Comparison of ENCODE assay signal across 8 cellular contexts in the genomic region with DNA sequence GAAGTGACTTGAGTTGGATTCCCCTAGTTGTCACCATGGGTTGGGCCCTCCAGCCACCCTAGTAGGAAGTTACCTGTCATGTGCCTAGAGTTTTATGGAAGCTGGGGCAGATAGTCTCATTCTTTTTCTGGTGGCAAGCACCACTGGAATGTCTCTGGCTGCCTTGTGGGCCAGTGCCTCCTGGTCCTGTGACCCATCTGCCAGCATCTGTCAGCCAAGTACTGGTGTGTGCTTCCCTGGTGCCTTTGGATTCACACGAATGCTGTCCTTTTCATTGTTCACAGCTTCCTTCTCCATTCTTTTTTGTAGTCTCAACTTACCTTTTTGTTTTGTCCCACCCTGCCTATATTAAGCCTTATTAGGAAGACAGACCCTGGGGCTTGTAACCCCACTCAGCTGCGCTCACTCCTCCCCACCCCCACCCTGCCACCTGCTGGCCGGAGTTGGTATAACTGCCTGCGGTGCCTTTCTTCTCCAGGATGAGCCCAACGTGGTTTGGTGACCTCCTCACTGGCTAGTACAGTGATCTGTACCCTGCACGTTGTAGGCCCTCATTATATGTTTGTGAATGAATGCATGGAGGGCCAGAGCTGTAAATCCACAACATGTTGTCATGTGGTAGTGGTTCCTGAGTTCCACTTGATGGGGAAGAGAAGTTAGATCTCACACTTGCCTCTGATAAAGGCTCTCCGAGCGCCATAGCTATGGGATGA.
DNase-seq lines count a peak whose midpoint lies in the region; ATAC-seq, FAIRE-seq and TF ChIP-seq lines count a peak whose summit lies in the region.

No MANE protein-coding gene starts in this region.

- H3K4me1 ChIP-seq in GM12878 (ENCODE audit: control insufficient read depth, insufficient read depth, low read length): no peaks in the 10 kb centered on the region

- H3K9me3 ChIP-seq in CD4-positive, alpha-beta T cell (ENCODE audit: control insufficient read depth, low read length): no peaks in the 10 kb centered on the region
- no peaks in the 10 kb centered on the region for H3K9me3 ChIP-seq in GM12878 (replicated peaks; ENCODE audit: control insufficient read depth, insufficient read depth, low read length)

- no peak overlapping the region for H3K4me3 Mint-ChIP-seq in CD4-positive, alpha-beta T cell

- H3K4me3 ChIP-seq in HFF-Myc (replicated peaks; ENCODE audit: low read depth, low read length) (no peak overlapping the region), GM12878 (no peak overlapping the region)

- no peaks in the 10 kb centered on the region for H3K36me3 ChIP-seq in GM12878 (ENCODE audit: control insufficient read depth in 2 of 2, insufficient read depth in 2 of 2, low read length in 1 of 2)

- peak; percentile 61 for FAIRE-seq in GM12878 (lab: Jason Lieb, UNC)

- BruUV-seq in GM12878 (replicated peaks; lab: Mats Ljungman, UMichigan): no TSS peak

- no peak for TF ChIP-seq EP300 in GM12878 (IDR thresholded peaks at IDR 0.05; ENCODE audit: borderline replicate concordance in 1 of 2, control insufficient read depth in 1 of 2, low read depth in 2 of 2, low read length in 2 of 2)

- SMC1A ChIA-PET in GM12878 (lab: Charles Lee; ENCODE audit: uncharacterized antibody, unreplicated experiment): no interaction called here

- RAD21 ChIA-PET in GM12878 (lab: Charles Lee; ENCODE audit: unreplicated experiment): no interaction called here

- no peak overlapping the region for H3K27ac ChIP-seq in CD4-positive, alpha-beta T cell (ENCODE audit: low read depth, low read length)
- H3K27ac ChIP-seq in GM12878 (ENCODE audit: control insufficient read depth, insufficient read depth): no peak overlapping the region

- H3K36me3 Mint-ChIP-seq in CD4-positive, alpha-beta T cell (ENCODE audit: low read depth): no peaks in the 10 kb centered on the region

- H4K20me1 ChIP-seq in GM12878 (ENCODE audit: control insufficient read depth, insufficient read depth): no peaks in the 10 kb centered on the region

- WGBS in GM12878 (ENCODE audit: insufficient coverage, insufficient replicate concordance, low lambda C conversion rate, missing lambda C conversion rate): 18% methylated on average over 8 of the region's 8 CpGs

- no peak overlapping the region for H3K9ac ChIP-seq in GM12878 (ENCODE audit: control insufficient read depth, insufficient read depth, low read length)

- H3K9me3 Mint-ChIP-seq in CD4-positive, alpha-beta T cell: no peaks in the 10 kb centered on the region

- intact Hi-C loops in CD4-positive, alpha-beta T cell (cut with DNase I, micrococcal nuclease): loop anchor here (1.0 to 10.0 kb wide), 3 partner anchors 68 to 130 kb away; no protein-coding TSS in a partner anchor
- intact Hi-C loops in GM12878 (cut with micrococcal nuclease; ENCODE audit: unreplicated experiment) (loop anchor here (1.0 to 2.0 kb wide), 2 partner anchors 68 to 130 kb away; no protein-coding TSS in a partner anchor), left colon (cut with DNase I, micrococcal nuclease) (loop anchor here in 1 of 2 donors (5.0 kb wide), 1 partner anchor 66 kb away; no protein-coding TSS in a partner anchor)

- peaks cover 4% of the 10 kb centered on the region for H3K4me1 Mint-ChIP-seq in CD4-positive, alpha-beta T cell (ENCODE audit: low read depth)

- ATAC-seq in CD4-positive, alpha-beta T cell (ENCODE audit: poor library complexity): no peak
- ATAC-seq in GM12878: peak; percentile 82
- ATAC-seq in left colon: peak; percentile 47
- no peak for ATAC-seq in HG03354 (IDR thresholded peaks at IDR 0.05; ENCODE audit: poor library complexity, severe bottlenecking, unreplicated experiment)

- POLR2A ChIA-PET in CD4-positive, alpha-beta T cell (lab: Charles Lee): interaction anchor here (0.9 kb wide), 1 partner anchor 165 kb away, joined by 3 read pairs; no protein-coding TSS in a partner anchor
- POLR2A ChIA-PET in GM12878 (lab: Charles Lee): no interaction called here

- CTCF ChIA-PET in CD4-positive, alpha-beta T cell (lab: Charles Lee): interaction anchor here (1.0 kb wide), 1 partner anchor 22 kb away, joined by 3 read pairs; no protein-coding TSS in a partner anchor
- CTCF ChIA-PET in GM12878 (lab: Yijun Ruan, JAX): interaction anchor here (0.6 to 1.5 kb wide), 7 partner anchors 10 to 130 kb away, joined by 3 to 7 read pairs (median 4); no protein-coding TSS in a partner anchor

- TF ChIP-seq POLR2A in GM12878 (IDR thresholded peaks at IDR 0.05; ENCODE audit: low read depth, low read length): no peak

- peak; percentile 76 for TF ChIP-seq CTCF in CD4-positive, alpha-beta T cell (IDR thresholded peaks at IDR 0.05)
- TF ChIP-seq CTCF in HFF-Myc (IDR thresholded peaks at IDR 0.05; ENCODE audit: low read depth, low read length, missing control alignments) (peak; percentile 98), GM12878 (IDR thresholded peaks at IDR 0.05 in 2 of 3, conservative IDR thresholded peaks at IDR 0.05 in 1 of 3; ENCODE audit: control insufficient read depth in 2 of 3, extremely low read depth in 1 of 3, insufficient read depth in 1 of 3, low read depth in 3 of 3, low read length in 3 of 3) (peak; percentile 82 to 91 (median 82))

- no peaks in the 10 kb centered on the region for H3K79me2 ChIP-seq in GM12878 (ENCODE audit: control insufficient read depth, insufficient read depth, low read length)

- no peak overlapping the region for H3K27ac Mint-ChIP-seq in CD4-positive, alpha-beta T cell

- H3K27me3 Mint-ChIP-seq in CD4-positive, alpha-beta T cell: peaks cover 44% of the 10 kb centered on the region

- peaks cover 36% of the 10 kb centered on the region for H3K27me3 ChIP-seq in CD4-positive, alpha-beta T cell (ENCODE audit: control insufficient read depth, insufficient read depth, low read length)
- H3K27me3 ChIP-seq in GM12878 (replicated peaks in 1 of 2; ENCODE audit: control insufficient read depth in 2 of 2, insufficient read depth in 2 of 2, low read length in 1 of 2): peaks cover 11 to 13% of the 10 kb centered on the region in 2 experiments

- in situ Hi-C loops in GM12878 (cut with MboI): no loop called here

- no peak overlapping the region for H3K4me2 ChIP-seq in GM12878 (ENCODE audit: control insufficient read depth, insufficient read depth)

- DNase-seq in CD4-positive, alpha-beta T cell: peak; percentile 12 to 66 (median 42)
- DNase-seq in HFF-Myc (ENCODE audit: extremely low read depth, low read depth) (no peak), T follicular helper cell (ENCODE audit: low read depth) (peak; percentile 25), GM12878 (ENCODE audit: low read depth, low spot score) (no peak), left colon (peak in 1 of 2 donors; percentile 62), cerebellar nuclear complex (lab: John Stamatoyannopoulos, UW) (no peak)
- DNase-seq in stimulated activated CD4-positive, alpha-beta T cell treated with anti-CD3 and anti-CD28 coated beads, TNF-alpha, amount 100 ng/mL, for 48 hours (ENCODE audit: low read depth in 3 of 3): peak; percentile 15 to 54 (median 45)

- TF ChIP-seq RAD21 in GM12878 (IDR thresholded peaks at IDR 0.05; ENCODE audit: insufficient read depth, low read depth, low read length): peak; percentile 58

- no peak overlapping the region for H2AFZ ChIP-seq in GM12878 (ENCODE audit: control insufficient read depth, low read depth, low read length)

TF ChIP-seq in GM12878, 131 proteins besides CTCF, POLR2A, EP300 and RAD21 (continues in another document):
- TF ChIP-seq MTA2 (IDR thresholded peaks at IDR 0.05; ENCODE audit: low read depth) (no peak), ZBTB11 (CRISPR knock-in tag; IDR thresholded peaks at IDR 0.05) (no peak), LARP7 (IDR thresholded peaks at IDR 0.05) (no peak)

Comparison
In these comparisons a context has a peak if more than half of its experiments do, and no peak if none do; other contexts are left out.
1. ATAC-seq: peak in GM12878 (single experiment) and left colon (single experiment); none in CD4-positive, alpha-beta T cell (single experiment) and HG03354 (single experiment).
2. DNase-seq: peak in CD4-positive, alpha-beta T cell (10 of 10), T follicular helper cell (single experiment) and stimulated activated CD4-positive, alpha-beta T cell treated with anti-CD3 and anti-CD28 coated beads, TNF-alpha, amount 100 ng/mL, for 48 hours (3 of 3); none in HFF-Myc (single experiment), GM12878 (single experiment) and cerebellar nuclear complex (0 of 2).
3. Peak in every context shown above with its lines, with median percentiles within 50 percentile points of each other: CTCF ChIP-seq.